In the genomic region with DNA sequence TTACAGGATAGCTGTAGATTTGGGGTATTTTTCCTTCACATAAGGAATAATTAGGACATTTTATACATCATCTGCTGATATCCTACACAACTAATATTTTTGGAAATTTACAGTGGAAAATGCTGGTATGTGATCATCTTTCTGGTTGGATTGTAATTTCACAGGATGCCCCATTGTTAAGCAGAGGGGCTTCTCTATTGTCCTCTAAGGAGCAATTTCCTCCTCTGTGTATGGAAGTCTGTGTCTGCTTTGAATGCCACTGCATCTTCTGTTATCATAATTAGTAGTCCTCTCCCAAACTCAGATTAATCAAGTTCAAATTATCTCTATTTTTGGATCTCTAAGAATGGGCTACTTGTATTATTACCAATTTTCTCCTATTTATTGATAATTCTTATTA, we compare ENCODE assay signal across 1 cellular context.
TF ChIP-seq lines count a peak whose summit lies in the region.

No MANE protein-coding gene starts in this region.

TF ChIP-seq in H1, 55 proteins besides CTCF, POLR2A, EP300 and RAD21:
- TF ChIP-seq, protein P1, sequence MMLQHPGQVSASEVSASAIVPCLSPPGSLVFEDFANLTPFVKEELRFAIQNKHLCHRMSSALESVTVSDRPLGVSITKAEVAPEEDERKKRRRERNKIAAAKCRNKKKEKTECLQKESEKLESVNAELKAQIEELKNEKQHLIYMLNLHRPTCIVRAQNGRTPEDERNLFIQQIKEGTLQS (IDR thresholded peaks at IDR 0.05; ENCODE audit: insufficient read depth, low read depth, low read length), result no peak
- TF ChIP-seq TCF12 (IDR thresholded peaks at IDR 0.05; ENCODE audit: low read depth, low read length), result no peak
- TF ChIP-seq CBX5 (IDR thresholded peaks at IDR 0.05; ENCODE audit: low read depth, low read length), result no peak
- TF ChIP-seq POU5F1 (IDR thresholded peaks at IDR 0.05; ENCODE audit: low read depth, low read length), result no peak
